ENCODE assay signal across 7 cellular contexts in genomic region chr17:28716740-28717577, GRCh38. TPM values are rescaled to one million over a fixed set of nuclear protein-coding genes. Genes with fewer than 3 reads are reported as not detected.
DNase-seq lines count a peak whose midpoint lies in the region; ATAC-seq, FAIRE-seq and TF ChIP-seq lines count a peak whose summit lies in the region.
"Had no signal": no experiment of that assay in that cellular context is flagged by ENCODE, and none has a peak within 500 bp of the region (broad histone marks: within the 10 kb centered on the region; RNA-seq: fewer than 3 reads in every experiment).

No MANE protein-coding gene starts in this region.

- no peaks in the 10 kb centered on the region for H3K9me1 ChIP-seq in K562 (ENCODE audit: control insufficient read depth, insufficient read depth, low read length)

- H3K4me2 ChIP-seq in K562 (ENCODE audit: insufficient read depth, low read length), result no peak overlapping the region
- H3K4me2 ChIP-seq: KMS-11 had no signal

- no peaks in the 10 kb centered on the region for H3K9me3 ChIP-seq in K562 (replicated peaks; ENCODE audit: control insufficient read depth, insufficient read depth, low read depth, low read length)
- H3K9me3 ChIP-seq in CD4-positive, alpha-beta memory T cell (ENCODE audit: control insufficient read depth in 1 of 2, low read length in 2 of 2), result no peaks in the 10 kb centered on the region

- no peak overlapping the region for H2AFZ ChIP-seq in K562 (ENCODE audit: low read depth, low read length)

- peak overlapping the region in 4 of 6 donors; percentile 56 to 89 (median 77) for H3K27ac Mint-ChIP-seq in naive B cell
- H3K27ac Mint-ChIP-seq in CD4-positive, alpha-beta memory T cell, result peak overlapping the region in 2 of 7 donors; percentile 4 to 16

- no peak for TF ChIP-seq RAD21 in K562 (CRISPR knock-in tag; conservative IDR thresholded peaks at IDR 0.05 in 1 of 2, IDR thresholded peaks at IDR 0.05 in 1 of 2)

- no TSS peak for BruUV-seq in K562 (replicated peaks; lab: Mats Ljungman, UMichigan)

- H3K27me3 Mint-ChIP-seq in naive B cell, result no peaks in the 10 kb centered on the region
- H3K27me3 Mint-ChIP-seq in CD4-positive, alpha-beta memory T cell, result peaks cover 9 to 18% of the 10 kb centered on the region in 2 donors

- POLR2A ChIA-PET in K562 (lab: Yijun Ruan, JAX), result interaction anchor here (0.6 to 1.5 kb wide), 2 partner anchors 15 to 570 kb away, joined by 3 read pairs; no protein-coding TSS in a partner anchor
- POLR2A ChIA-PET in CD4-positive, alpha-beta memory T cell (lab: Charles Lee; ENCODE audit: partially characterized antibody), result interaction anchor here (0.8 kb wide), 1 partner anchor 235 kb away, joined by 3 read pairs; the partner anchor contains the start of gene PHF12

- H3K9me3 Mint-ChIP-seq in naive B cell, result no peaks in the 10 kb centered on the region
- no peaks in the 10 kb centered on the region for H3K9me3 Mint-ChIP-seq in CD4-positive, alpha-beta memory T cell

- peaks cover 19% of the 10 kb centered on the region for H3K36me3 ChIP-seq in K562 (ENCODE audit: control insufficient read depth, insufficient read depth, low read length)
- peaks cover 10% of the 10 kb centered on the region for H3K36me3 ChIP-seq in CD4-positive, alpha-beta memory T cell (ENCODE audit: insufficient read depth, low read length)

- peaks cover 23 to 35% of the 10 kb centered on the region in 2 experiments for H3K4me1 ChIP-seq in K562 (replicated peaks in 1 of 2; ENCODE audit: control insufficient read depth in 2 of 2, insufficient read depth in 2 of 2, low read length in 2 of 2)
- peaks cover 38% of the 10 kb centered on the region for H3K4me1 ChIP-seq in CD4-positive, alpha-beta memory T cell (ENCODE audit: insufficient read depth, low read length)

- TF ChIP-seq POLR2A in K562 (conservative IDR thresholded peaks at IDR 0.05), result no peak

- peaks cover 31% of the 10 kb centered on the region for H3K79me2 ChIP-seq in K562 (ENCODE audit: control insufficient read depth, insufficient read depth, low read length)

- in situ Hi-C loops in K562 (cut with MboI), result no loop called here

- TF ChIP-seq CTCF in K562 (IDR thresholded peaks at IDR 0.05 in 2 of 3, conservative IDR thresholded peaks at IDR 0.05 in 1 of 3; ENCODE audit: insufficient read depth in 2 of 3, low read depth in 1 of 3, low read length in 3 of 3), result no peak

- ATAC-seq in K562, result no peak
- ATAC-seq in naive B cell (ENCODE audit: low read depth in 2 of 2), result no peak

- peak overlapping the region; percentile 70 to 95 (median 81) for H3K4me3 Mint-ChIP-seq in naive B cell
- peak overlapping the region in 1 of 8 donors; percentile 39 for H3K4me3 Mint-ChIP-seq in CD4-positive, alpha-beta memory T cell

- no peak overlapping the region for H3K4me3 ChIP-seq in K562
- no peak overlapping the region for H3K4me3 ChIP-seq in CD4-positive, alpha-beta memory T cell (ENCODE audit: low read length in 2 of 2)

- DNase-seq in GM04504 (ENCODE audit: low read depth), result peak; percentile 10
- no peak for DNase-seq in K562 (ENCODE audit: extremely low read depth in 1 of 4, low spot score in 3 of 4)
- DNase-seq in naive B cell, result no peak
- no peak for DNase-seq in CD4-positive, alpha-beta memory T cell
- DNase-seq in activated CD4-positive, CD25-positive, alpha-beta regulatory T cell treated with anti-CD3 and anti-CD28 coated beads, Interleukin-2, amount 50 U/mL, for 72 hours, result no peak
- DNase-seq in globus pallidus (ENCODE audit: low spot score), result no peak

- no peak overlapping the region for H3K27ac ChIP-seq in K562 (ENCODE audit: extremely low read depth, low read depth, low read length)
- no peak overlapping the region for H3K27ac ChIP-seq in CD4-positive, alpha-beta memory T cell (ENCODE audit: low read depth, low read length)
- H3K27ac ChIP-seq: KMS-11 had no signal

- CTCF ChIA-PET in K562 (lab: Yijun Ruan, JAX; ENCODE audit: low intra/inter-chr PET ratio), result no interaction called here
- CTCF ChIA-PET in CD4-positive, alpha-beta memory T cell (lab: Charles Lee; ENCODE audit: partially characterized antibody), result interaction anchor here (1.2 kb wide), 1 partner anchor 47 kb away, joined by 3 read pairs; no protein-coding TSS in a partner anchor

- H3K36me3 Mint-ChIP-seq in naive B cell, result peaks cover 0 to 10% of the 10 kb centered on the region in 2 donors
- H3K36me3 Mint-ChIP-seq in CD4-positive, alpha-beta memory T cell, result peaks cover 22 to 25% of the 10 kb centered on the region in 2 donors

- peaks cover 33 to 47% (median 42%) of the 10 kb centered on the region in 3 donors for H3K4me1 Mint-ChIP-seq in naive B cell
- peaks cover 25 to 46% (median 36%) of the 10 kb centered on the region in 4 donors for H3K4me1 Mint-ChIP-seq in CD4-positive, alpha-beta memory T cell

- intact Hi-C loops in K562 (cut with micrococcal nuclease), result no loop called here
- intact Hi-C loops in CD4-positive, alpha-beta memory T cell (cut with micrococcal nuclease), result loop anchor here (5.0 kb wide), 1 partner anchor 425 kb away; no protein-coding TSS in a partner anchor

- TF ChIP-seq EP300 in K562 (IDR thresholded peaks at IDR 0.05; ENCODE audit: low read length), result no peak

- 0 out of 5 replicates have a peak, but pooled peaks cover 0 to 11% of the 10 kb centered on the region in 2 experiments for H3K27me3 ChIP-seq in K562 (ENCODE audit: control insufficient read depth in 2 of 2, insufficient read depth in 2 of 2, low read length in 2 of 2)
- peaks cover 11% of the 10 kb centered on the region for H3K27me3 ChIP-seq in CD4-positive, alpha-beta memory T cell (ENCODE audit: insufficient read depth, low read length)

- H3K9ac ChIP-seq in K562 (ENCODE audit: insufficient read depth in 1 of 2, low read depth in 2 of 2, low read length in 2 of 2), result no peak overlapping the region; a peak in 1 of 4 replicates
- H3K9ac ChIP-seq: KMS-11 had no signal

- H4K20me1 ChIP-seq in K562 (replicated peaks; ENCODE audit: control insufficient read depth, insufficient read depth, low read length), result peaks cover 16% of the 10 kb centered on the region

- 78% methylated on average over 46 of the region's 63 CpGs for WGBS in K562 (ENCODE audit: insufficient coverage, low coverage, missing lambda C conversion rate)

- FAIRE-seq in K562 (lab: Jason Lieb, UNC), result no peak

RNA-seq across cellular contexts. Expression of gene RAB34, which starts 0.7 kb away (rescaled TPM):
- total RNA-seq in K562 (2011; cell fraction: chromatin; rRNA removed; ENCODE audit: low replicate concordance), result 3.0 and 5.4 TPM in 2 replicates
- total RNA-seq in K562 (2011; cell fraction: nucleolus; rRNA removed), result 1.2 and 2.6 TPM in 2 replicates
- 2.2 and 3.7 TPM in 2 replicates for total RNA-seq in K562 (2011; cell fraction: nucleoplasm; rRNA removed)
- total RNA-seq in K562 (2014; rRNA removed) (0.37 and 3.8 TPM in 2 replicates), K562 (2014; rRNA removed; fragmentation: Illumina TruSeq; extraction: Trizol) (0.29 and 0.47 TPM in 2 replicates), K562 (2015; rRNA removed; fragmentation: Illumina TruSeq; extraction: Trizol) (0.18 and 0.26 TPM in 2 replicates), K562 (2021) (0.92 and 2.1 TPM in 2 replicates)
- polyA plus RNA-seq in K562 (2011; rRNA removed) (0.60 and 0.81 TPM in 2 replicates), K562 (2014; fragmentation: Illumina TruSeq; extraction: Trizol) (0.19 TPM in 1 of 2 replicates, not detected in the other), K562 (2014; fragmentation: Nextera tagmentation; extraction: Ambion mirVana) (under 1 TPM in 1 of 2 experiments, not detected in 1; 0.07 TPM), K562 (2014; rRNA removed) (0.44 and 1.0 TPM in 2 replicates), naive B cell (ENCODE audit: low read depth in 6 of 6) (10 to 100 TPM; 11.6 to 22.6 (median 18.2) TPM)
- polyA plus RNA-seq in K562 (2011; cell fraction: cytosol; rRNA removed), result 0.45 and 0.53 TPM in 2 replicates
- 1.3 and 3.1 TPM in 2 replicates for polyA plus RNA-seq in K562 (2011; cell fraction: nucleus; rRNA removed)
- 0.10 and 0.36 TPM in 2 replicates for polyA plus RNA-seq in K562 (2012)
- polyA minus RNA-seq in K562 (2011; rRNA and poly(A)+ RNA removed), result not detected in 2 replicates
- polyA minus RNA-seq in K562 (2011; cell fraction: cytosol; rRNA and poly(A)+ RNA removed), result 3.1 TPM in 1 of 2 replicates, not detected in the other
- 0.81 and 1.3 TPM in 2 replicates for polyA minus RNA-seq in K562 (2011; cell fraction: nucleus; rRNA and poly(A)+ RNA removed)
- 1 to 10 TPM; 4.0 to 6.3 TPM for total RNA-seq in CD4-positive, alpha-beta memory T cell
- 1 to 10 TPM; 3.0 to 8.7 TPM for polyA plus RNA-seq in CD4-positive, alpha-beta memory T cell

RNA-seq across cellular contexts. Expression of gene RPL23A, which starts 2.8 kb away (rescaled TPM):
- total RNA-seq in K562 (2011; cell fraction: chromatin; rRNA removed; ENCODE audit: low replicate concordance), result 434 and 501 TPM in 2 replicates
- total RNA-seq in K562 (2011; cell fraction: nucleolus; rRNA removed), result 468 and 553 TPM in 2 replicates
- 654 and 1,193 TPM in 2 replicates for total RNA-seq in K562 (2011; cell fraction: nucleoplasm; rRNA removed)
- total RNA-seq in K562 (2014; rRNA removed), result 1,152 and 1,205 TPM in 2 replicates
- 2,395 and 2,469 TPM in 2 replicates for total RNA-seq in K562 (2014; rRNA removed; fragmentation: Illumina TruSeq; extraction: Trizol)
- 1,764 and 1,818 TPM in 2 replicates for total RNA-seq in K562 (2015; rRNA removed; fragmentation: Illumina TruSeq; extraction: Trizol)
- 2,532 and 2,839 TPM in 2 replicates for total RNA-seq in K562 (2021)
- 2,188 and 2,272 TPM in 2 replicates for polyA plus RNA-seq in K562 (2011; rRNA removed)
- polyA plus RNA-seq in K562 (2011; cell fraction: cytosol; rRNA removed), result 483 and 1,010 TPM in 2 replicates
- 376 and 671 TPM in 2 replicates for polyA plus RNA-seq in K562 (2011; cell fraction: nucleus; rRNA removed)
- 2,873 and 3,044 TPM in 2 replicates for polyA plus RNA-seq in K562 (2012)
- polyA plus RNA-seq in K562 (2014; fragmentation: Illumina TruSeq; extraction: Trizol), result 1,539 and 1,550 TPM in 2 replicates
- polyA plus RNA-seq in K562 (2014; fragmentation: Nextera tagmentation; extraction: Ambion mirVana), result 1,000 to 10,000 TPM; 6,705 to 7,115 TPM
- 1,016 and 1,176 TPM in 2 replicates for polyA plus RNA-seq in K562 (2014; rRNA removed)
- 3,418 and 5,037 TPM in 2 replicates for polyA minus RNA-seq in K562 (2011; rRNA and poly(A)+ RNA removed)
- polyA minus RNA-seq in K562 (2011; cell fraction: cytosol; rRNA and poly(A)+ RNA removed), result 735 and 1,003 TPM in 2 replicates
- 214 and 406 TPM in 2 replicates for polyA minus RNA-seq in K562 (2011; cell fraction: nucleus; rRNA and poly(A)+ RNA removed)
- 1,000 to 10,000 TPM; 5,077 to 6,780 (median 5,627) TPM for polyA plus RNA-seq in naive B cell (ENCODE audit: low read depth in 6 of 6)
- total RNA-seq in CD4-positive, alpha-beta memory T cell, result 1,000 to 10,000 TPM; 3,285 to 3,424 TPM
- 1,000 to 10,000 TPM; 5,402 to 5,583 TPM for polyA plus RNA-seq in CD4-positive, alpha-beta memory T cell

RNA-seq across cellular contexts. Expression of gene PROCA1, which starts 5.3 kb away (rescaled TPM):
- total RNA-seq in K562 (2011; cell fraction: chromatin; rRNA removed; ENCODE audit: low replicate concordance), result 25.9 and 39.2 TPM in 2 replicates
- total RNA-seq in K562 (2011; cell fraction: nucleolus; rRNA removed), result 26.1 and 28.0 TPM in 2 replicates
- total RNA-seq in K562 (2011; cell fraction: nucleoplasm; rRNA removed), result 25.2 and 29.9 TPM in 2 replicates
- total RNA-seq in K562 (2014; rRNA removed) (5.9 and 6.6 TPM in 2 replicates), K562 (2014; rRNA removed; fragmentation: Illumina TruSeq; extraction: Trizol) (2.7 and 2.9 TPM in 2 replicates), K562 (2015; rRNA removed; fragmentation: Illumina TruSeq; extraction: Trizol) (4.7 and 5.4 TPM in 2 replicates), K562 (2021) (5.3 and 5.6 TPM in 2 replicates)
- polyA plus RNA-seq in K562 (2011; rRNA removed) (7.0 and 7.3 TPM in 2 replicates), K562 (2014; fragmentation: Illumina TruSeq; extraction: Trizol) (5.4 and 6.7 TPM in 2 replicates), K562 (2014; fragmentation: Nextera tagmentation; extraction: Ambion mirVana) (1 to 10 TPM in 1 of 2 experiments, under 1 TPM in 1; 0.78 to 1.3 TPM), K562 (2014; rRNA removed) (13.1 and 16.2 TPM in 2 replicates), naive B cell (ENCODE audit: low read depth in 6 of 6) (1 to 10 TPM in 3 of 6 donors, under 1 TPM in 2, not detected in 1; 0.29 to 2.3 (median 1.1) TPM)
- 5.1 and 6.1 TPM in 2 replicates for polyA plus RNA-seq in K562 (2011; cell fraction: cytosol; rRNA removed)
- polyA plus RNA-seq in K562 (2011; cell fraction: nucleus; rRNA removed), result 28.0 and 51.9 TPM in 2 replicates
- polyA plus RNA-seq in K562 (2012), result 5.9 and 11.2 TPM in 2 replicates
- polyA minus RNA-seq in K562 (2011; rRNA and poly(A)+ RNA removed), result 2.1 and 3.2 TPM in 2 replicates
- polyA minus RNA-seq in K562 (2011; cell fraction: cytosol; rRNA and poly(A)+ RNA removed), result 1.0 and 3.0 TPM in 2 replicates
- 5.7 and 7.2 TPM in 2 replicates for polyA minus RNA-seq in K562 (2011; cell fraction: nucleus; rRNA and poly(A)+ RNA removed)
- total RNA-seq in CD4-positive, alpha-beta memory T cell, result 10 to 100 TPM; 14.3 to 17.4 TPM
- polyA plus RNA-seq in CD4-positive, alpha-beta memory T cell, result 1 to 10 TPM in 1 of 2 donors, under 1 TPM in 1; 0.12 to 1.4 TPM

RNA-seq across cellular contexts. Expression of gene TLCD1, which starts 9.1 kb away (rescaled TPM):
- total RNA-seq in K562 (2011; cell fraction: chromatin; rRNA removed; ENCODE audit: low replicate concordance), result 34.1 and 67.7 TPM in 2 replicates
- 59.7 and 73.9 TPM in 2 replicates for total RNA-seq in K562 (2011; cell fraction: nucleolus; rRNA removed)
- total RNA-seq in K562 (2011; cell fraction: nucleoplasm; rRNA removed), result 47.7 and 50.0 TPM in 2 replicates
- total RNA-seq in K562 (2014; rRNA removed) (15.8 and 26.0 TPM in 2 replicates), K562 (2014; rRNA removed; fragmentation: Illumina TruSeq; extraction: Trizol) (19.7 and 21.7 TPM in 2 replicates), K562 (2015; rRNA removed; fragmentation: Illumina TruSeq; extraction: Trizol) (15.7 and 18.1 TPM in 2 replicates), K562 (2021) (27.1 and 29.5 TPM in 2 replicates)
- polyA plus RNA-seq in K562 (2011; rRNA removed) (17.2 and 33.2 TPM in 2 replicates), K562 (2014; fragmentation: Illumina TruSeq; extraction: Trizol) (34.2 and 37.7 TPM in 2 replicates), K562 (2014; fragmentation: Nextera tagmentation; extraction: Ambion mirVana) (10 to 100 TPM in 1 of 2 experiments, 1 to 10 TPM in 1; 6.8 to 10.2 TPM), K562 (2014; rRNA removed) (25.0 and 34.7 TPM in 2 replicates), naive B cell (ENCODE audit: low read depth in 6 of 6) (1 to 10 TPM in 1 of 6 donors, under 1 TPM in 1, not detected in 4; 0.93 to 1.2 TPM)
- 28.5 and 69.2 TPM in 2 replicates for polyA plus RNA-seq in K562 (2011; cell fraction: cytosol; rRNA removed)
- 25.3 and 42.9 TPM in 2 replicates for polyA plus RNA-seq in K562 (2011; cell fraction: nucleus; rRNA removed)
- polyA plus RNA-seq in K562 (2012), result 14.3 and 27.8 TPM in 2 replicates
- 15.8 and 41.3 TPM in 2 replicates for polyA minus RNA-seq in K562 (2011; rRNA and poly(A)+ RNA removed)
- 7.2 and 13.1 TPM in 2 replicates for polyA minus RNA-seq in K562 (2011; cell fraction: cytosol; rRNA and poly(A)+ RNA removed)
- polyA minus RNA-seq in K562 (2011; cell fraction: nucleus; rRNA and poly(A)+ RNA removed), result 32.4 and 42.9 TPM in 2 replicates
- total RNA-seq in CD4-positive, alpha-beta memory T cell, result 1 to 10 TPM; 1.0 to 2.2 TPM
- polyA plus RNA-seq in CD4-positive, alpha-beta memory T cell, result under 1 TPM in 1 of 2 donors, not detected in 1; 0.52 TPM

RNA-seq across cellular contexts. Expression of gene NEK8, which starts 11.6 kb away (rescaled TPM):
- total RNA-seq in K562 (2011; cell fraction: chromatin; rRNA removed; ENCODE audit: low replicate concordance), result 53.1 and 144 TPM in 2 replicates
- 60.9 and 78.0 TPM in 2 replicates for total RNA-seq in K562 (2011; cell fraction: nucleolus; rRNA removed)
- total RNA-seq in K562 (2011; cell fraction: nucleoplasm; rRNA removed), result 42.5 and 50.3 TPM in 2 replicates
- total RNA-seq in K562 (2014; rRNA removed) (4.6 and 5.8 TPM in 2 replicates), K562 (2014; rRNA removed; fragmentation: Illumina TruSeq; extraction: Trizol) (3.9 TPM in 2 replicates), K562 (2015; rRNA removed; fragmentation: Illumina TruSeq; extraction: Trizol) (3.6 and 4.5 TPM in 2 replicates), K562 (2021) (6.4 and 7.8 TPM in 2 replicates)
- polyA plus RNA-seq in K562 (2011; rRNA removed) (16.6 and 17.7 TPM in 2 replicates), K562 (2014; fragmentation: Illumina TruSeq; extraction: Trizol) (5.7 and 8.2 TPM in 2 replicates), K562 (2014; fragmentation: Nextera tagmentation; extraction: Ambion mirVana) (1 to 10 TPM in 1 of 2 experiments, under 1 TPM in 1; 0.98 to 1.6 TPM), K562 (2014; rRNA removed) (7.6 and 10.3 TPM in 2 replicates), naive B cell (ENCODE audit: low read depth in 6 of 6) (10 to 100 TPM; 14.5 to 26.1 (median 19.6) TPM)
- 11.0 and 15.6 TPM in 2 replicates for polyA plus RNA-seq in K562 (2011; cell fraction: cytosol; rRNA removed)
- 27.1 and 34.4 TPM in 2 replicates for polyA plus RNA-seq in K562 (2011; cell fraction: nucleus; rRNA removed)
- polyA plus RNA-seq in K562 (2012), result 5.1 and 5.5 TPM in 2 replicates
- polyA minus RNA-seq in K562 (2011; rRNA and poly(A)+ RNA removed), result 23.5 and 32.9 TPM in 2 replicates
- polyA minus RNA-seq in K562 (2011; cell fraction: cytosol; rRNA and poly(A)+ RNA removed), result 9.6 and 10.3 TPM in 2 replicates
- polyA minus RNA-seq in K562 (2011; cell fraction: nucleus; rRNA and poly(A)+ RNA removed), result 18.8 and 23.9 TPM in 2 replicates
- total RNA-seq in CD4-positive, alpha-beta memory T cell, result 10 to 100 TPM; 11.4 to 13.8 TPM
- polyA plus RNA-seq in CD4-positive, alpha-beta memory T cell, result 1 to 10 TPM; 1.9 to 4.5 TPM
